Comparison of ENCODE assay signal across 25 cellular contexts in the genomic region with DNA sequence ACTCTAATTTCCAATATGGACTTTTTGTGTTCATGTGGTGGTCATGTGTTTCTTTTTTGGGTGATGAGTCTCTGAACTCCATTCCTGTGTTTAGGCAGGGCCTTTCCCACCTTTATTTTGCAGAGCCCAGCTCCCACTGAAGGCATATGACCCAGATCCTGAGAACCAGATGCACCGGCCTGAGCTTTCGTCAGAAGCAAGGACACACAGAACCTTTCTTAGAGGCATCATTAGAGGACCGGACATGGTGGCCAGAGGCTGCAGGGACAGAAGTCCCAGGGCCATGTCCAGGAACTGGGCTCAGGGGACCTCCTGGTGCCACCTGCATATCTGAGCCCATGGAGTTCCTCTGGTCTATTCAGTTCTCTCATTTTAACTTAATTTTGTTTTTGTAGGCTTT.
"Had no signal": no experiment of that assay in that cellular context is flagged by ENCODE, and none has a peak within 500 bp of the region (broad histone marks: within the 10 kb centered on the region; RNA-seq: fewer than 3 reads in every experiment).

No MANE protein-coding gene starts in this region.

- H3K27ac ChIP-seq: adrenal gland, body of pancreas, colonic mucosa, dorsolateral prefrontal cortex, epithelial cell of prostate had no signal

- H3K4me3 ChIP-seq: adrenal gland, body of pancreas, colonic mucosa, dorsolateral prefrontal cortex had no signal

- H3K4me1 ChIP-seq: adrenal gland, colonic mucosa had no signal

- H3K9me3 ChIP-seq: adrenal gland, body of pancreas, colonic mucosa had no signal

- DNase-seq: activated CD4-positive, alpha-beta memory T cell treated with anti-CD3 and anti-CD28 coated beads for 36 hours; activated CD4-positive, alpha-beta T cell treated with anti-CD3 and anti-CD28 coated beads for 36 hours; activated CD4-positive, alpha-beta T cell treated with anti-CD3 and anti-CD28 coated beads, Interleukin-2, amount 10 ng/mL, durations not matched to agents 24 days and 14 days; activated CD4-positive, CD25-positive, alpha-beta regulatory T cell; activated CD4-positive, CD25-positive, alpha-beta regulatory T cell treated with anti-CD3 and anti-CD28 coated beads, Interleukin-2, amount 50 U/mL, for 72 hours; activated CD8-positive, alpha-beta memory T cell treated with anti-CD3 and anti-CD28 coated beads for 24 hours; activated effector memory CD4-positive, alpha-beta T cell treated with anti-CD3 and anti-CD28 coated beads, Interleukin-2, amount 50 U/mL, for 16 hours; activated naive CD4-positive, alpha-beta T cell treated with anti-CD3 and anti-CD28 coated beads for 36 hours; activated naive CD8-positive, alpha-beta T cell treated with anti-CD3 and anti-CD28 coated beads for 36 hours; activated naive CD8-positive, alpha-beta T cell treated with anti-CD3 and anti-CD28 coated beads, Interleukin-2, amount 50 U/mL, for 24 hours; activated T-cell treated with anti-CD3 and anti-CD28 coated beads, Interleukin-2, amount 50 U/mL, for 48 hours; adrenal gland; amygdala; aorta; body of pancreas; central memory CD4-positive, alpha-beta T cell; cerebellar nuclear complex; colonic mucosa; dorsolateral prefrontal cortex; effector CD4-positive, alpha-beta T cell; effector memory CD8-positive, alpha-beta T cell; foreskin fibroblast; T-helper 1 cell; T-helper 17 cell had no signal

- H3K27me3 ChIP-seq: adrenal gland, body of pancreas, colonic mucosa, dorsolateral prefrontal cortex had no signal

- H3K36me3 ChIP-seq: adrenal gland, colonic mucosa had no signal

- ATAC-seq: activated CD4-positive, alpha-beta T cell treated with anti-CD3 and anti-CD28 coated beads for 36 hours; activated naive CD8-positive, alpha-beta T cell treated with anti-CD3 and anti-CD28 coated beads, Interleukin-2, amount 50 U/mL, for 24 hours; body of pancreas; effector memory CD8-positive, alpha-beta T cell; T-helper 17 cell had no signal
